Comparison of ENCODE assay signal across 15 cellular contexts in genomic region chr19:52464798-52465470, GRCh38. TPM values are rescaled to one million over a fixed set of nuclear protein-coding genes. Genes with fewer than 3 reads are reported as not detected.
A peak's percentile ranks its signal among the peaks of the same experiment; 100 is the strongest.
DNase-seq lines count a peak whose midpoint lies in the region; ATAC-seq, FAIRE-seq and TF ChIP-seq lines count a peak whose summit lies in the region.
"Had no signal": no experiment of that assay in that cellular context is flagged by ENCODE, and none has a peak within 500 bp of the region (broad histone marks: within the 10 kb centered on the region; RNA-seq: fewer than 3 reads in every experiment).

No MANE protein-coding gene starts in this region.

- ATAC-seq in A549 (no peak), HG02884 (IDR thresholded peaks at IDR 0.05; ENCODE audit: unreplicated experiment) (no peak), GM21576 (IDR thresholded peaks at IDR 0.05; ENCODE audit: unreplicated experiment) (no peak), GM18519 (IDR thresholded peaks at IDR 0.05; ENCODE audit: low FRiP score, unreplicated experiment) (no peak), GM18909 (IDR thresholded peaks at IDR 0.05; ENCODE audit: poor library complexity, unreplicated experiment) (no peak)
- ATAC-seq: stimulated activated memory B cell treated with anti-CD40 and anti-IgM and Interleukin-4, amounts not matched to agents 10 μg/mL and 1 μg/mL and 100 μg/mL, for 72 hours had no signal

- no peak overlapping the region for H3K4me3 ChIP-seq in A549
- H3K4me3 ChIP-seq: BLaER1, cardiac muscle cell, HAP-1 had no signal

- H3K36me3 Mint-ChIP-seq in endothelial cell (ENCODE audit: low read depth, unreplicated experiment): peaks cover 24% of the 10 kb centered on the region

- peaks cover 40% of the 10 kb centered on the region for H3K9me3 Mint-ChIP-seq in endothelial cell (ENCODE audit: unreplicated experiment)

- no peak overlapping the region for H3K27ac Mint-ChIP-seq in endothelial cell (ENCODE audit: unreplicated experiment)
- H3K27ac Mint-ChIP-seq: stimulated activated memory B cell treated with anti-CD40 and anti-IgM and Interleukin-4, amounts not matched to agents 10 μg/mL and 1 μg/mL and 100 μg/mL, for 72 hours had no signal

- no peak for TF ChIP-seq POLR2A in A549 (IDR thresholded peaks at IDR 0.05; ENCODE audit: low read length)

- DNase-seq in A549 (ENCODE audit: low read depth in 1 of 2, low spot score in 1 of 2) (peak; percentile 8 to 24), HEK293T (ENCODE audit: extremely low spot score) (peak; percentile 13), NCI-H82 (lab: John Stamatoyannopoulos, UW) (peak; percentile 78), endothelial cell (ENCODE audit: low spot score) (peak; percentile 30)
- DNase-seq: activated CD4-positive, alpha-beta T cell treated with anti-CD3 and anti-CD28 coated beads for 4 hours; NCI-H1436 treated with DMSO at 0.1 percent for 48 hours; occipital lobe had no signal

- peak in 1 of 2 experiments; percentile 38; a peak in 1 of 5 replicates for TF ChIP-seq RAD21 in A549 (conservative IDR thresholded peaks at IDR 0.05 in 1 of 2, IDR thresholded peaks at IDR 0.05 in 1 of 2)

- H3K4me1 Mint-ChIP-seq in endothelial cell (ENCODE audit: unreplicated experiment): no peaks in the 10 kb centered on the region
- H3K4me1 Mint-ChIP-seq: stimulated activated memory B cell treated with anti-CD40 and anti-IgM and Interleukin-4, amounts not matched to agents 10 μg/mL and 1 μg/mL and 100 μg/mL, for 72 hours had no signal

- H3K4me2 ChIP-seq in A549: no peak overlapping the region
- H3K4me2 ChIP-seq: BLaER1 had no signal

- no peak for TF ChIP-seq EP300 in A549 (IDR thresholded peaks at IDR 0.05)

- CTCF ChIA-PET in A549 (lab: Yijun Ruan, JAX) (interaction anchor here (0.8 to 1.4 kb wide), 2 partner anchors 8 to 1095 kb away, joined by 3 read pairs; no protein-coding TSS in a partner anchor), HEK293T (lab: Yijun Ruan, JAX) (no interaction called here)

- H3K4me3 Mint-ChIP-seq in endothelial cell (ENCODE audit: unreplicated experiment): no peak overlapping the region
- H3K4me3 Mint-ChIP-seq: stimulated activated memory B cell treated with anti-CD40 and anti-IgM and Interleukin-4, amounts not matched to agents 10 μg/mL and 1 μg/mL and 100 μg/mL, for 72 hours had no signal

- 39% methylated on average over 14 of the region's 14 CpGs for WGBS in A549 (ENCODE audit: missing lambda C conversion rate)

- TF ChIP-seq CTCF in A549 (IDR thresholded peaks at IDR 0.05): no peak
- TF ChIP-seq CTCF in endothelial cell (IDR thresholded peaks at IDR 0.05; ENCODE audit: unreplicated experiment): peak; percentile 55

- H3K27ac ChIP-seq in A549: no peak overlapping the region
- H3K27ac ChIP-seq: BLaER1 had no signal

- peaks cover 59% of the 10 kb centered on the region for H3K9me3 ChIP-seq in A549
- H3K9me3 ChIP-seq: HAP-1 had no signal

- no peaks in the 10 kb centered on the region for H3K4me1 ChIP-seq in A549
- H3K4me1 ChIP-seq: BLaER1, HAP-1 had no signal

- FAIRE-seq in A549 (lab: Jason Lieb, UNC): no peak

- no peaks in the 10 kb centered on the region for H3K27me3 Mint-ChIP-seq in endothelial cell (ENCODE audit: unreplicated experiment)
- H3K27me3 Mint-ChIP-seq: stimulated activated memory B cell treated with anti-CD40 and anti-IgM and Interleukin-4, amounts not matched to agents 10 μg/mL and 1 μg/mL and 100 μg/mL, for 72 hours had no signal

- POLR2A ChIA-PET in A549 (lab: Yijun Ruan, JAX) (no interaction called here), HEK293T (lab: Yijun Ruan, JAX) (no interaction called here)

TF ChIP-seq in A549, 52 proteins besides CTCF, POLR2A, EP300 and RAD21:
- TF ChIP-seq HOXA7 (CRISPR knock-in tag; IDR thresholded peaks at IDR 0.05) (no peak), EHF (CRISPR knock-in tag; IDR thresholded peaks at IDR 0.05) (no peak)
TF ChIP-seq in A549: peak in this region for 0.

TF ChIP-seq in HEK293T, 16 proteins besides CTCF, POLR2A, EP300 and RAD21:
- TF ChIP-seq, protein P1, sequence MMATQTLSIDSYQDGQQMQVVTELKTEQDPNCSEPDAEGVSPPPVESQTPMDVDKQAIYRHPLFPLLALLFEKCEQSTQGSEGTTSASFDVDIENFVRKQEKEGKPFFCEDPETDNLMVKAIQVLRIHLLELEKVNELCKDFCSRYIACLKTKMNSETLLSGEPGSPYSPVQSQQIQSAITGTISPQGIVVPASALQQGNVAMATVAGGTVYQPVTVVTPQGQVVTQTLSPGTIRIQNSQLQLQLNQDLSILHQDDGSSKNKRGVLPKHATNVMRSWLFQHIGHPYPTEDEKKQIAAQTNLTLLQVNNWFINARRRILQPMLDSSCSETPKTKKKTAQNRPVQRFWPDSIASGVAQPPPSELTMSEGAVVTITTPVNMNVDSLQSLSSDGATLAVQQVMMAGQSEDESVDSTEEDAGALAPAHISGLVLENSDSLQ (IDR thresholded peaks at IDR 0.05): peak; percentile 8; the same call in 1 of the 2 replicates
- TF ChIP-seq FOXM1 (IDR thresholded peaks at IDR 0.05; ENCODE audit: borderline replicate concordance): no peak
TF ChIP-seq in HEK293T: peak in this region for 1.

RNA-seq across cellular contexts. Expression of gene ZNF578, which starts 11.6 kb away (rescaled TPM):
- not detected in 2 replicates for polyA plus RNA-seq in A549 (2011; rRNA removed)
- not detected in 2 replicates for polyA plus RNA-seq in A549 (2012; cell fraction: cytosol; rRNA removed)
- polyA plus RNA-seq in A549 (2012; cell fraction: nucleus; rRNA removed): not detected in 2 replicates
- not detected in 3 replicates for polyA plus RNA-seq in A549 (2017; fragmentation: RNase III; extraction: RNeasy Plus Mini Kit Qiagen cat#74134 plus additional on column Dnase treatment)
- not detected in 2 replicates for polyA minus RNA-seq in A549 (2011; rRNA and poly(A)+ RNA removed)
- total RNA-seq in endothelial cell (ENCODE audit: unreplicated experiment): 0.26 TPM

RNA-seq across cellular contexts. Expression of gene ZNF534, which starts 36.0 kb away (rescaled TPM):
- polyA plus RNA-seq in A549 (2011; rRNA removed) (not detected in 2 replicates), A549 (2017; fragmentation: RNase III; extraction: RNeasy Plus Mini Kit Qiagen cat#74134 plus additional on column Dnase treatment) (not detected in 3 replicates)
- not detected in 2 replicates for polyA plus RNA-seq in A549 (2012; cell fraction: cytosol; rRNA removed)
- polyA plus RNA-seq in A549 (2012; cell fraction: nucleus; rRNA removed): not detected in 2 replicates
- not detected in 2 replicates for polyA minus RNA-seq in A549 (2011; rRNA and poly(A)+ RNA removed)
- total RNA-seq in endothelial cell (ENCODE audit: unreplicated experiment): not detected

Comparison
In these comparisons a context has a peak if more than half of its experiments do, and no peak if none do; other contexts are left out.
1. DNase-seq: peak in every context shown above with its lines; median percentile 78 in NCI-H82; 30 in endothelial cell; 16 in A549; 13 in HEK293T.